ENCODE assay signal across 22 cellular contexts in the genomic region with DNA sequence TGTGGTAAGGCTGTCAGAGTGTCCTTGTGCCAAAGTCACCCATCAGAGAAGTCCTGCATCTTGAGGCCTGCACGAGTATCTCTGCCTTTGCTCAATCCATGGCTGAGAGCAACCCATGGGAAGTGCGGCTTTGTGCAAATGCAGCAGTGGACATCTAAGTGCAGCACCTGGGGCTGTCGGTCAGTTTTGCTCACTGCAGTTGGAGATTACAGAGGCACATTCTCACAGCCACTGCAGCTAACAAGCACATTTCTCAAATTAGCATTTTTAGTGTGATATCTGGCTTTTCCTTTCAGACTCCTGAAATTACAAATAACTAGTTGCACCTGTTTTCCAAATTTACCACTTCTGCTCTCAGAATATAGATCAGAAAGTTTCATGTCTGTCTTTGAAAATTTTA.
"Had no signal": no experiment of that assay in that cellular context is flagged by ENCODE, and none has a peak within 500 bp of the region (broad histone marks: within the 10 kb centered on the region; RNA-seq: fewer than 3 reads in every experiment).

No MANE protein-coding gene starts in this region.

- H3K27me3 ChIP-seq: breast epithelium, gastroesophageal sphincter, spleen, uterus had no signal

- DNase-seq: activated CD4-positive, alpha-beta memory T cell treated with anti-CD3 and anti-CD28 coated beads for 36 hours; activated CD4-positive, alpha-beta T cell treated with anti-CD3 and anti-CD28 coated beads, Interleukin-2, amount 10 ng/mL, durations not matched to agents 24 days and 14 days; activated CD4-positive, CD25-positive, alpha-beta regulatory T cell treated with anti-CD3 and anti-CD28 coated beads, Interleukin-2, amount 50 U/mL, for 72 hours; activated CD8-positive, alpha-beta memory T cell treated with anti-CD3 and anti-CD28 coated beads, Interleukin-2, amount 50 U/mL, for 48 hours; activated T-cell treated with anti-CD3 and anti-CD28 coated beads, Interleukin-2, amount 50 U/mL, for 24 hours; central memory CD4-positive, alpha-beta T cell; head of caudate nucleus; hypothalamus; kidney; left colon; naive thymus-derived CD8-positive, alpha-beta T cell; posterior cingulate gyrus; right cardiac atrium; spleen; stimulated activated naive CD4-positive, alpha-beta T cell treated with Interleukin-2 at 50 U/mL for 16 hours; T-helper 9 cell; uterus had no signal

- H3K4me3 ChIP-seq: breast epithelium, gastroesophageal sphincter, spleen, thoracic aorta, uterus had no signal

- ATAC-seq: activated naive CD4-positive, alpha-beta T cell treated with anti-CD3 and anti-CD28 coated beads, Interleukin-2, amount 50 U/mL, for 72 hours; gastroesophageal sphincter; left colon; naive thymus-derived CD8-positive, alpha-beta T cell; right cardiac atrium had no signal

- H3K4me1 ChIP-seq: breast epithelium, gastroesophageal sphincter, spleen, uterus had no signal

- H3K27ac ChIP-seq: breast epithelium, gastroesophageal sphincter, spleen, thoracic aorta, uterus, VCaP had no signal

- H3K9me3 ChIP-seq: breast epithelium, gastroesophageal sphincter, spleen, thoracic aorta, uterus had no signal

- H3K36me3 ChIP-seq: breast epithelium, gastroesophageal sphincter, spleen, thoracic aorta, uterus had no signal
